In genomic region chr9:105127863-105128220, GRCh38 we compare ENCODE assay signal across 8 cellular contexts.
DNase-seq lines count a peak whose midpoint lies in the region; ATAC-seq and TF ChIP-seq lines count a peak whose summit lies in the region.

No MANE protein-coding gene starts in this region.

- no peaks in the 10 kb centered on the region for H3K27me3 ChIP-seq in ACC112 (ENCODE audit: insufficient read depth, low read length)
- no peaks in the 10 kb centered on the region for H3K27me3 ChIP-seq in subcutaneous abdominal adipose tissue (ENCODE audit: control insufficient read depth in 5 of 5, insufficient read depth in 4 of 5, low read length in 5 of 5)
- no peaks in the 10 kb centered on the region for H3K27me3 ChIP-seq in ascending aorta

- DNase-seq in GM19238 (ENCODE audit: insufficient read length, low spot score): peak; percentile 41
- peak; percentile 18 to 57 (median 45) for DNase-seq in T-helper 17 cell
- DNase-seq in effector CD8-positive, alpha-beta T cell (lab: John Stamatoyannopoulos, UW): peak; percentile 14
- no peak for DNase-seq in OCI-M2 (lab: John Stamatoyannopoulos, UW; ENCODE audit: unreplicated experiment)
- DNase-seq in ascending aorta (ENCODE audit: low spot score in 2 of 2): no peak

- H3K36me3 Mint-ChIP-seq in T-helper 17 cell (ENCODE audit: low read depth): no peaks in the 10 kb centered on the region

- peak overlapping the region; percentile 72 for H3K4me3 Mint-ChIP-seq in T-helper 17 cell

- peaks cover 25% of the 10 kb centered on the region for H3K4me1 ChIP-seq in ACC112 (ENCODE audit: control insufficient read depth, insufficient read depth, low read length, unreplicated experiment)
- H3K4me1 ChIP-seq in subcutaneous abdominal adipose tissue (ENCODE audit: control insufficient read depth in 5 of 5, insufficient read depth in 5 of 5, low read length in 5 of 5): peaks cover 6 to 27% (median 24%) of the 10 kb centered on the region in 5 donors
- no peaks in the 10 kb centered on the region for H3K4me1 ChIP-seq in ascending aorta

- H3K4me3 ChIP-seq in ACC112 (ENCODE audit: low read depth, low read length): no peak overlapping the region
- H3K4me3 ChIP-seq in subcutaneous abdominal adipose tissue (ENCODE audit: low read depth in 1 of 5, low read length in 5 of 5): no peak overlapping the region
- H3K4me3 ChIP-seq in ascending aorta: no peak overlapping the region

- no peaks in the 10 kb centered on the region for H3K79me2 ChIP-seq in ACC112 (ENCODE audit: control insufficient read depth, insufficient read depth, low read length, unreplicated experiment)

- intact Hi-C loops in ascending aorta (cut with DNase I): no loop called here

- no peak overlapping the region for H2AFZ ChIP-seq in ACC112 (ENCODE audit: low read length, unreplicated experiment)

- H3K9me3 ChIP-seq in T-helper 17 cell (ENCODE audit: control insufficient read depth, low read length, poor library complexity, severe bottlenecking): no peaks in the 10 kb centered on the region
- no peaks in the 10 kb centered on the region for H3K9me3 ChIP-seq in subcutaneous abdominal adipose tissue (ENCODE audit: control insufficient read depth in 5 of 5, low read length in 5 of 5)
- no peaks in the 10 kb centered on the region for H3K9me3 ChIP-seq in ascending aorta

- H3K27ac ChIP-seq in ACC112 (ENCODE audit: low read depth, low read length): peak overlapping the region; percentile 42; the same call in 1 of the 2 replicates
- peak overlapping the region; percentile 84 for H3K27ac ChIP-seq in subcutaneous abdominal adipose tissue (ENCODE audit: low read depth, low read length)
- no peak overlapping the region for H3K27ac ChIP-seq in ascending aorta

- no peak for TF ChIP-seq CTCF in ascending aorta (IDR thresholded peaks at IDR 0.05)

- H3K27ac Mint-ChIP-seq in T-helper 17 cell: peak overlapping the region; percentile 92

- no peaks in the 10 kb centered on the region for H3K36me3 ChIP-seq in ACC112 (ENCODE audit: insufficient read depth, low read length)
- H3K36me3 ChIP-seq in subcutaneous abdominal adipose tissue (ENCODE audit: control insufficient read depth in 5 of 5, insufficient read depth in 5 of 5, low read length in 5 of 5): no peaks in the 10 kb centered on the region
- H3K36me3 ChIP-seq in ascending aorta: no peaks in the 10 kb centered on the region

- no peaks in the 10 kb centered on the region for H3K27me3 Mint-ChIP-seq in T-helper 17 cell

- peak; percentile 99 for ATAC-seq in HG03139 (IDR thresholded peaks at IDR 0.05; ENCODE audit: unreplicated experiment)
- ATAC-seq in T-helper 17 cell: peak; percentile 99

- peaks cover 43% of the 10 kb centered on the region for H3K4me1 Mint-ChIP-seq in T-helper 17 cell

- H3K9ac ChIP-seq in subcutaneous abdominal adipose tissue (ENCODE audit: low read length in 5 of 5): peak overlapping the region in 2 of 5 donors; percentile 7 to 25

Comparison
In these comparisons a context has a peak if more than half of its experiments do, and no peak if none do; other contexts are left out.
1. H3K27ac ChIP-seq: peak in ACC112 (single experiment) and subcutaneous abdominal adipose tissue (single experiment); none in ascending aorta (0 of 2).
2. DNase-seq: peak in GM19238 (single experiment), T-helper 17 cell (3 of 3) and effector CD8-positive, alpha-beta T cell (single experiment); none in OCI-M2 (single experiment) and ascending aorta (0 of 2).